ENCODE assay signal across 9 cellular contexts in the genomic region with DNA sequence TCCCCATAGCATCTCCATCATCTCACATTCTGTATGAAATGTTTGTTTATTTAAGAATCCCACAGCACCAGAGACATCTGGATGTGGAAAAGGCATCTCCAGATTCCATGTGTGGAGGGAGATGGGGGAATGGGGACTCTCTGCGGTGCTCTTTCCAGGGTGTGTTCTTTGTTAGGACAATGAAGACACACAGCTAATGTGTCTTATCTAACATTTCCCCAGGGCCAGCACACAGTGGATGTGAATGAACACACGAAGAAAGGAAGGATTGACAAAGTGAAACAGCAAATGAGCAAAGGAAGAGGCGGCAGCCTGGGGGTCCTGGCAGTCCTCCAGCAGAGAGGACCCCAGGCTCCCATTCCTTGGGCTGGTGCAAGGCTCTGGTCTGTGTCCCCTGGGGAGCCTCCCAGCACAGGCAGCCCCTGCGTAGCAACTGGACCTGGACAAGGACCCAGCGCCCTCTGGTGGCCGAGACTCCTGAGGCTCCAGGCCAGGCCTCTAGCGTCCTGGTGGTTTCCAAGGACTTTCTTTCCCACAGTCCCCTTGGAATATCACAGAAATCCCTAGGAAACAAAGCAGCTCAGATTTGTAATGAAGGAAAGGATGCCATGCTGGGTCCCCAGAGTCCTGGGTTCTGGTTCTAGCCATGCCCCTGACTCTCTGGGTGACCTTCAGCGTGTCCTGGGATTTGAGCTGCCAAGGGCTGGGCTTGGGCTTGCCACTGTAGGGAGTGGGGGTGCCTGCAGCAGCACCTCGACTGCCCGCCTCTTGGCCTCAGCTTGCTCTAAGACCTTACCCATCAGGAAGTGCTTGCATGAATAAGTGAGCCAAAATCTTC. TPM values are rescaled to one million over a fixed set of nuclear protein-coding genes. Genes with fewer than 3 reads are reported as not detected.
DNase-seq lines count a peak whose midpoint lies in the region; ATAC-seq, FAIRE-seq and TF ChIP-seq lines count a peak whose summit lies in the region.
"Had no signal": no experiment of that assay in that cellular context is flagged by ENCODE, and none has a peak within 500 bp of the region (broad histone marks: within the 10 kb centered on the region; RNA-seq: fewer than 3 reads in every experiment).

No MANE protein-coding gene starts in this region.

- H3K4me2 ChIP-seq in OCI-LY1 (ENCODE audit: low read length) (no peak overlapping the region), endothelial cell of umbilical vein (ENCODE audit: insufficient read depth, low read length) (no peak overlapping the region)

- H4K20me1 ChIP-seq in OCI-LY1 (ENCODE audit: insufficient read depth, low read length) (no peaks in the 10 kb centered on the region), endothelial cell of umbilical vein (replicated peaks; ENCODE audit: control insufficient read depth, extremely low read depth, insufficient read depth, low read length) (no peaks in the 10 kb centered on the region)

- H3K36me3 ChIP-seq in OCI-LY1 (ENCODE audit: insufficient read depth, low read length): peaks cover 31% of the 10 kb centered on the region
- peaks cover 0 to 3% of the 10 kb centered on the region in 2 experiments for H3K36me3 ChIP-seq in endothelial cell of umbilical vein (ENCODE audit: control insufficient read depth in 2 of 2, extremely low read depth in 1 of 2, insufficient read depth in 2 of 2, low read length in 2 of 2)

- TF ChIP-seq POLR2A in endothelial cell of umbilical vein (IDR thresholded peaks at IDR 0.05; ENCODE audit: low read depth, low read length): no peak

- H3K4me3 ChIP-seq in OCI-LY1 (ENCODE audit: low read depth, low read length, poor library complexity, severe bottlenecking) (no peak overlapping the region), endothelial cell of umbilical vein (replicated peaks in 1 of 3; ENCODE audit: insufficient read depth in 1 of 3, low read depth in 1 of 3, low read length in 3 of 3) (no peak overlapping the region)

- no TSS peak for BruUV-seq in endothelial cell of umbilical vein (replicated peaks; lab: Mats Ljungman, UMichigan)

- POLR2A ChIA-PET in endothelial cell of umbilical vein (lab: Charles Lee): interaction anchor here (0.5 kb wide), 1 partner anchor 21 kb away, joined by 5 read pairs; no protein-coding TSS in a partner anchor

- H3K9me2 ChIP-seq in OCI-LY1 (ENCODE audit: low read depth, low read length): no peaks in the 10 kb centered on the region

- H3K27ac ChIP-seq in OCI-LY1 (ENCODE audit: low read depth, low read length, poor library complexity, severe bottlenecking): peak overlapping the region; percentile 81
- H3K27ac ChIP-seq in endothelial cell of umbilical vein (ENCODE audit: insufficient read depth, low read depth, low read length): no peak overlapping the region

- H3K79me2 ChIP-seq in OCI-LY1 (ENCODE audit: insufficient read depth, low read length) (no peaks in the 10 kb centered on the region), endothelial cell of umbilical vein (ENCODE audit: control insufficient read depth, insufficient read depth, low read length) (peaks cover 7% of the 10 kb centered on the region)

- peak; percentile 97 for TF ChIP-seq CTCF in OCI-LY1 (IDR thresholded peaks at IDR 0.05; ENCODE audit: low read length)
- TF ChIP-seq CTCF in endothelial cell of umbilical vein (IDR thresholded peaks at IDR 0.05; ENCODE audit: extremely low read depth in 1 of 2, insufficient read depth in 1 of 2, low read depth in 1 of 2, low read length in 2 of 2): peak; percentile 97 to 98

- peaks cover 7% of the 10 kb centered on the region; the same call in 1 of the 2 replicates for H3F3A ChIP-seq in OCI-LY1 (ENCODE audit: insufficient read depth, low read length)

- H3K4me1 ChIP-seq in OCI-LY1 (ENCODE audit: insufficient read depth, low read length, severe bottlenecking) (peaks cover 53% of the 10 kb centered on the region), endothelial cell of umbilical vein (ENCODE audit: control insufficient read depth, extremely low read depth, insufficient read depth, low read length) (peaks cover 12% of the 10 kb centered on the region)

- H2AFZ ChIP-seq in OCI-LY1 (ENCODE audit: low read length) (no peak overlapping the region), endothelial cell of umbilical vein (ENCODE audit: low read depth, low read length) (no peak overlapping the region)

- intact Hi-C loops in endothelial cell of umbilical vein (cut with micrococcal nuclease): loop anchor here (1.0 to 2.0 kb wide), 5 partner anchors 10 to 386 kb away; no protein-coding TSS in a partner anchor

- dilution Hi-C loops in endothelial cell of umbilical vein (cut with MboI; ENCODE audit: extremely low pct_ligation_motif_present, low sequenced_read_pairs): no loop called here

- FAIRE-seq in endothelial cell of umbilical vein (lab: Jason Lieb, UNC): peak; percentile 89
- FAIRE-seq: colon had no signal

- peak; percentile 93 for DNase-seq in DMS 273 (lab: John Stamatoyannopoulos, UW; ENCODE audit: unreplicated experiment)
- DNase-seq in HT-29 (ENCODE audit: low spot score): peak; percentile 95
- DNase-seq in activated CD8-positive, alpha-beta memory T cell treated with anti-CD3 and anti-CD28 coated beads, Interleukin-2, amount 50 U/mL, for 48 hours: peak; percentile 97
- peak; percentile 78 for DNase-seq in endothelial cell of umbilical vein (ENCODE audit: low read depth, low spot score)
- peak; percentile 91 for DNase-seq in myocyte (ENCODE audit: low read depth)
- peak; percentile 86 for DNase-seq in stimulated activated CD8-positive, alpha-beta memory T cell treated with anti-CD3 and anti-CD28 coated beads, Interleukin-7, amount 100 ng/mL, for 24 hours (ENCODE audit: low read depth)

- H3K27me3 ChIP-seq in OCI-LY1 (ENCODE audit: insufficient read depth, low read length): no peaks in the 10 kb centered on the region
- H3K27me3 ChIP-seq in endothelial cell of umbilical vein (ENCODE audit: control insufficient read depth in 2 of 2, insufficient read depth in 2 of 2, low read length in 2 of 2): no peaks in the 10 kb centered on the region

- H3K9me3 ChIP-seq in OCI-LY1 (ENCODE audit: low read length) (no peaks in the 10 kb centered on the region), endothelial cell of umbilical vein (replicated peaks; ENCODE audit: control insufficient read depth, insufficient read depth, low read length) (no peaks in the 10 kb centered on the region)

- H3K9me1 ChIP-seq in endothelial cell of umbilical vein (replicated peaks; ENCODE audit: control insufficient read depth, extremely low read depth, insufficient read depth, low read length): no peaks in the 10 kb centered on the region

- no peak for ATAC-seq in HG02571 (IDR thresholded peaks at IDR 0.05; ENCODE audit: unreplicated experiment)

- H3K9ac ChIP-seq in OCI-LY1 (ENCODE audit: low read length) (no peak overlapping the region; the same call in 1 of the 2 replicates), endothelial cell of umbilical vein (replicated peaks; ENCODE audit: extremely low read depth, insufficient read depth, low read length) (no peak overlapping the region)

- CTCF ChIA-PET in endothelial cell of umbilical vein (lab: Charles Lee): interaction anchor here (0.7 to 4.8 kb wide), 23 partner anchors 9 to 192 kb away, joined by 3 to 58 read pairs (median 3); partner anchors contain the start of genes DDX41 and DOK3

RNA-seq across cellular contexts. Expression of gene PDLIM7, which starts 3.5 kb away (rescaled TPM):
- 32.2 and 34.7 TPM in 2 replicates for total RNA-seq in HT-29 (2014; rRNA removed; shearing (Covaris generic))
- total RNA-seq in endothelial cell of umbilical vein (318 and 371 TPM in 2 replicates), myocyte (302 and 340 TPM in 2 replicates)
- 314 and 418 TPM in 2 replicates for polyA plus RNA-seq in endothelial cell of umbilical vein
- 181 and 257 TPM in 2 replicates for polyA plus RNA-seq in endothelial cell of umbilical vein (2011; cell fraction: cytosol; rRNA removed)
- polyA plus RNA-seq in endothelial cell of umbilical vein (2011; cell fraction: nucleus; rRNA removed): 815 and 843 TPM in 2 replicates
- polyA plus RNA-seq in endothelial cell of umbilical vein (2012): 179 and 248 TPM in 2 replicates
- polyA minus RNA-seq in endothelial cell of umbilical vein: 120 and 143 TPM in 2 replicates
- polyA minus RNA-seq in endothelial cell of umbilical vein (2011; cell fraction: cytosol; rRNA and poly(A)+ RNA removed): 25.4 TPM
- 136 and 281 TPM in 2 replicates for polyA minus RNA-seq in endothelial cell of umbilical vein (2011; cell fraction: nucleus; rRNA and poly(A)+ RNA removed)
- polyA plus RNA-seq in myocyte (2012): 616 TPM

RNA-seq across cellular contexts. Expression of gene DOK3, which starts 8.7 kb away (rescaled TPM):
- total RNA-seq in HT-29 (2014; rRNA removed; shearing (Covaris generic)): 1.6 and 1.9 TPM in 2 replicates
- total RNA-seq in endothelial cell of umbilical vein (5.3 and 8.1 TPM in 2 replicates), myocyte (21.7 and 29.3 TPM in 2 replicates)
- polyA plus RNA-seq in endothelial cell of umbilical vein: 4.8 and 5.1 TPM in 2 replicates
- 1.5 and 2.4 TPM in 2 replicates for polyA plus RNA-seq in endothelial cell of umbilical vein (2011; cell fraction: cytosol; rRNA removed)
- 14.5 and 14.8 TPM in 2 replicates for polyA plus RNA-seq in endothelial cell of umbilical vein (2011; cell fraction: nucleus; rRNA removed)
- 1.1 and 1.5 TPM in 2 replicates for polyA plus RNA-seq in endothelial cell of umbilical vein (2012)
- polyA minus RNA-seq in endothelial cell of umbilical vein: 3.6 and 5.2 TPM in 2 replicates
- polyA minus RNA-seq in endothelial cell of umbilical vein (2011; cell fraction: cytosol; rRNA and poly(A)+ RNA removed): not detected
- polyA minus RNA-seq in endothelial cell of umbilical vein (2011; cell fraction: nucleus; rRNA and poly(A)+ RNA removed): 6.3 TPM in 2 replicates
- 13.7 TPM for polyA plus RNA-seq in myocyte (2012)

RNA-seq across cellular contexts. Expression of gene DDX41, which starts 15.9 kb away (rescaled TPM):
- 240 and 269 TPM in 2 replicates for total RNA-seq in HT-29 (2014; rRNA removed; shearing (Covaris generic))
- total RNA-seq in endothelial cell of umbilical vein: 86.4 and 103 TPM in 2 replicates
- 118 and 127 TPM in 2 replicates for polyA plus RNA-seq in endothelial cell of umbilical vein
- polyA plus RNA-seq in endothelial cell of umbilical vein (2011; cell fraction: cytosol; rRNA removed): 130 and 134 TPM in 2 replicates
- 298 and 329 TPM in 2 replicates for polyA plus RNA-seq in endothelial cell of umbilical vein (2011; cell fraction: nucleus; rRNA removed)
- polyA plus RNA-seq in endothelial cell of umbilical vein (2012): 68.8 and 73.0 TPM in 2 replicates
- 89.2 and 94.8 TPM in 2 replicates for polyA minus RNA-seq in endothelial cell of umbilical vein
- 94.3 TPM for polyA minus RNA-seq in endothelial cell of umbilical vein (2011; cell fraction: cytosol; rRNA and poly(A)+ RNA removed)
- 57.6 and 60.5 TPM in 2 replicates for polyA minus RNA-seq in endothelial cell of umbilical vein (2011; cell fraction: nucleus; rRNA and poly(A)+ RNA removed)
- 87.2 and 112 TPM in 2 replicates for total RNA-seq in myocyte
- polyA plus RNA-seq in myocyte (2012): 299 TPM

RNA-seq across cellular contexts. Expression of gene DBN1, which starts 27.5 kb away (rescaled TPM):
- total RNA-seq in HT-29 (2014; rRNA removed; shearing (Covaris generic)): 11.3 and 12.9 TPM in 2 replicates
- 310 and 336 TPM in 2 replicates for total RNA-seq in endothelial cell of umbilical vein
- 198 and 267 TPM in 2 replicates for polyA plus RNA-seq in endothelial cell of umbilical vein
- 95.2 and 108 TPM in 2 replicates for polyA plus RNA-seq in endothelial cell of umbilical vein (2011; cell fraction: cytosol; rRNA removed)
- polyA plus RNA-seq in endothelial cell of umbilical vein (2011; cell fraction: nucleus; rRNA removed): 848 and 1,132 TPM in 2 replicates
- 185 and 211 TPM in 2 replicates for polyA plus RNA-seq in endothelial cell of umbilical vein (2012)
- polyA minus RNA-seq in endothelial cell of umbilical vein: 158 and 165 TPM in 2 replicates
- 9.4 TPM for polyA minus RNA-seq in endothelial cell of umbilical vein (2011; cell fraction: cytosol; rRNA and poly(A)+ RNA removed)
- polyA minus RNA-seq in endothelial cell of umbilical vein (2011; cell fraction: nucleus; rRNA and poly(A)+ RNA removed): 135 and 363 TPM in 2 replicates
- 311 and 455 TPM in 2 replicates for total RNA-seq in myocyte
- polyA plus RNA-seq in myocyte (2012): 336 TPM

RNA-seq across cellular contexts. Expression of gene FAM193B, which starts 53.5 kb away (rescaled TPM):
- 32.8 and 61.4 TPM in 2 replicates for total RNA-seq in HT-29 (2014; rRNA removed; shearing (Covaris generic))
- 73.6 and 75.7 TPM in 2 replicates for total RNA-seq in endothelial cell of umbilical vein
- 57.9 and 60.8 TPM in 2 replicates for polyA plus RNA-seq in endothelial cell of umbilical vein
- 17.7 and 27.3 TPM in 2 replicates for polyA plus RNA-seq in endothelial cell of umbilical vein (2011; cell fraction: cytosol; rRNA removed)
- polyA plus RNA-seq in endothelial cell of umbilical vein (2011; cell fraction: nucleus; rRNA removed): 294 and 316 TPM in 2 replicates
- polyA plus RNA-seq in endothelial cell of umbilical vein (2012): 70.0 and 90.9 TPM in 2 replicates
- polyA minus RNA-seq in endothelial cell of umbilical vein: 24.9 and 32.1 TPM in 2 replicates
- 17.0 TPM for polyA minus RNA-seq in endothelial cell of umbilical vein (2011; cell fraction: cytosol; rRNA and poly(A)+ RNA removed)
- 37.1 and 55.9 TPM in 2 replicates for polyA minus RNA-seq in endothelial cell of umbilical vein (2011; cell fraction: nucleus; rRNA and poly(A)+ RNA removed)
- total RNA-seq in myocyte: 33.5 and 42.0 TPM in 2 replicates
- 70.4 TPM for polyA plus RNA-seq in myocyte (2012)
